ENCODE assay signal across 22 cellular contexts in the genomic region with DNA sequence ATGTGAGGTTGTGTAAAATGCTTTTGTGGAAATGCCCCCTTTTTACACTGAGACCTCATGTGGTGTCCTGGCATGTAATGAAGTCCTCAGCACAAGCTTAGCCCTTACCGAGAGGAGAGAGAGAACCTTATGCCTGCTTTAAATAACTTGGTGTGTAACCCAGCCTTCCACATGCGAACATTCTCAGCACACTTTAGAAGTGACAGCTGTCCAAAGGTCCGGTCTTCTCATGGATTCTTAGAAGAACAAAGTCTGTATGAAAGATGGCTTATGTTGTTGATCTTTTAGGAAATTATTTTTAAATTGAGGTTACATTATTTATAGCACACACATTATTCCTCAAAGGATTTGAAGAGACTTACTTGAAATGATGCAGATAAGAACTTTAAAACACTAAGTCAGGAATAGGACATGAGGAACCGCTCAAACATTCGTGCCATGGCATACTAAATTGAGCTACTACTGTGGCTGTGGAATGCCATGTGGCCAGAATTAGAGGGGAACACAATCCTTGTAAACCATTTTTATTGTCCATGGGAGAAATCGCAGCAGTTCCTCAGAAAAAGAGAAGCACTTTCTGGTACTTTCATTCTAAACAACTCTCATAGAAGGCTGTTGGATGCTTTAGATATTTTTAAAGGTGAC.
DNase-seq lines count a peak whose midpoint lies in the region; ATAC-seq and TF ChIP-seq lines count a peak whose summit lies in the region.
"Had no signal": no experiment of that assay in that cellular context is flagged by ENCODE, and none has a peak within 500 bp of the region (broad histone marks: within the 10 kb centered on the region; RNA-seq: fewer than 3 reads in every experiment).

No MANE protein-coding gene starts in this region.

- H2BK120ac ChIP-seq in IMR-90 (ENCODE audit: low read depth, low read length) = no peak overlapping the region
- H2BK120ac ChIP-seq in neuronal stem cell (ENCODE audit: low read depth, low read length) = no peak overlapping the region

- no peak for TF ChIP-seq RAD21 in IMR-90 (IDR thresholded peaks at IDR 0.05; ENCODE audit: low read length)

- no peak overlapping the region for H2BK5ac ChIP-seq in IMR-90 (ENCODE audit: low read depth, low read length, poor library complexity, severe bottlenecking)
- no peak overlapping the region for H2BK5ac ChIP-seq in neuronal stem cell (ENCODE audit: low read length)

- no TSS peak for BruUV-seq in IMR-90 (replicated peaks; lab: Mats Ljungman, UMichigan)

- H3K27me3 ChIP-seq in IMR-90 (ENCODE audit: control insufficient read depth, insufficient read depth, low read length) = no peaks in the 10 kb centered on the region
- no peaks in the 10 kb centered on the region for H3K27me3 ChIP-seq in left ventricle myocardium inferior (ENCODE audit: low read depth)
- no peaks in the 10 kb centered on the region for H3K27me3 ChIP-seq in neuronal stem cell (ENCODE audit: control insufficient read depth in 3 of 3, insufficient read depth in 3 of 3, low read depth in 1 of 3, low read length in 3 of 3)

- no peak overlapping the region for H2BK15ac ChIP-seq in IMR-90 (ENCODE audit: low read depth, low read length)
- peak overlapping the region; percentile 65 for H2BK15ac ChIP-seq in neuronal stem cell (ENCODE audit: low read length)

- dilution Hi-C loops in IMR-90 (cut with HindIII; ENCODE audit: low sequenced_read_pairs, unreplicated experiment) = no loop called here

- H3K4me1 ChIP-seq in IMR-90 (ENCODE audit: control insufficient read depth, insufficient read depth, low read length) = peaks cover 11% of the 10 kb centered on the region
- peaks cover 76% of the 10 kb centered on the region for H3K4me1 ChIP-seq in left ventricle myocardium inferior
- peaks cover 27 to 28% of the 10 kb centered on the region in 2 donors for H3K4me1 ChIP-seq in neuronal stem cell (ENCODE audit: control insufficient read depth in 2 of 2, insufficient read depth in 1 of 2, low read depth in 1 of 2, low read length in 2 of 2)

- peak overlapping the region; percentile 37 for H2AK9ac ChIP-seq in IMR-90 (replicated peaks; ENCODE audit: low read depth, low read length, poor library complexity)

- H2BK12ac ChIP-seq in neuronal stem cell (ENCODE audit: low read length) = no peak overlapping the region

- intact Hi-C loops in IMR-90 (cut with micrococcal nuclease) = loop anchor here (10.0 kb wide), 1 partner anchor 508 kb away; a partner anchor contains a TSS
- intact Hi-C loops in left ventricle myocardium inferior (cut with micrococcal nuclease) = no loop called here

- no peak overlapping the region for H2BK20ac ChIP-seq in IMR-90 (ENCODE audit: low read depth, low read length)

- no peak overlapping the region for H3K4me2 ChIP-seq in IMR-90 (ENCODE audit: low read depth, low read length)
- H3K4me2 ChIP-seq in neuronal stem cell (ENCODE audit: insufficient read depth, low read length, poor library complexity, severe bottlenecking) = no peak overlapping the region
- H3K4me2 ChIP-seq: KMS-11 had no signal

- H2AK5ac ChIP-seq in IMR-90 (ENCODE audit: low read depth, low read length) = no peak overlapping the region
- no peak overlapping the region for H2AK5ac ChIP-seq in neuronal stem cell (ENCODE audit: low read depth, low read length)

- H3K14ac ChIP-seq in IMR-90 (replicated peaks; ENCODE audit: low read depth, low read length) = no peak overlapping the region; the same call in 1 of the 2 replicates
- no peak overlapping the region for H3K14ac ChIP-seq in neuronal stem cell (ENCODE audit: low read length)

- TF ChIP-seq CTCF in IMR-90 (conservative IDR thresholded peaks at IDR 0.05; ENCODE audit: low read depth, low read length) (no peak), left ventricle myocardium inferior (IDR thresholded peaks at IDR 0.05; ENCODE audit: borderline replicate concordance) (no peak)

- H3K9ac ChIP-seq in IMR-90 (ENCODE audit: low read depth, low read length) = no peak overlapping the region
- no peak overlapping the region for H3K9ac ChIP-seq in neuronal stem cell (ENCODE audit: low read depth, low read length, poor library complexity)
- H3K9ac ChIP-seq: KMS-11 had no signal

- ATAC-seq in IMR-90 (ENCODE audit: low read depth) = no peak
- no peak for ATAC-seq in GM21786 (IDR thresholded peaks at IDR 0.05; ENCODE audit: unreplicated experiment)
- ATAC-seq in HG03135 (IDR thresholded peaks at IDR 0.05; ENCODE audit: unreplicated experiment) = no peak
- no peak for ATAC-seq in GM18498 (IDR thresholded peaks at IDR 0.05; ENCODE audit: unreplicated experiment)

- POLR2A ChIA-PET in IMR-90 (lab: Charles Lee; ENCODE audit: unreplicated experiment) = no interaction called here

- H3K79me1 ChIP-seq in IMR-90 (ENCODE audit: low read depth in 1 of 2, low read length in 2 of 2) (peaks cover 4 to 14% of the 10 kb centered on the region in 2 experiments; a peak in 3 of 4 replicates), neuronal stem cell (ENCODE audit: low read depth, low read length) (no peaks in the 10 kb centered on the region)

- H3K4ac ChIP-seq in IMR-90 (ENCODE audit: low read depth, low read length) (no peak overlapping the region), neuronal stem cell (ENCODE audit: low read length) (no peak overlapping the region)

- no peak for TF ChIP-seq POLR2A in IMR-90 (IDR thresholded peaks at IDR 0.05; ENCODE audit: low read depth, low read length)

- H3K9me3 ChIP-seq in IMR-90 (ENCODE audit: control insufficient read depth, insufficient read depth, low read length) (no peaks in the 10 kb centered on the region), left ventricle myocardium inferior (replicated peaks) (no peaks in the 10 kb centered on the region), neuronal stem cell (replicated peaks in 1 of 2; ENCODE audit: control insufficient read depth in 2 of 2, insufficient read depth in 1 of 2, low read depth in 1 of 2, low read length in 2 of 2) (peaks cover 2 to 9% of the 10 kb centered on the region in 2 donors)

- H4K8ac ChIP-seq in IMR-90 (ENCODE audit: low read depth in 2 of 2, low read length in 2 of 2) = 0 out of 4 replicates have a peak overlapping the region, but pooled peaks of 1 of the 2 experiments have one; percentile 10
- no peak overlapping the region for H4K8ac ChIP-seq in neuronal stem cell (ENCODE audit: low read depth, low read length)

- H3K4me3 ChIP-seq in IMR-90 (ENCODE audit: insufficient read depth, low read depth, low read length) = no peak overlapping the region
- H3K4me3 ChIP-seq in left ventricle myocardium inferior = no peak overlapping the region
- H3K4me3 ChIP-seq in neuronal stem cell (ENCODE audit: low read length in 2 of 2) = no peak overlapping the region

- H3K23ac ChIP-seq in IMR-90 (ENCODE audit: low read depth, low read length) = no peak overlapping the region
- H3K23ac ChIP-seq in neuronal stem cell (ENCODE audit: low read depth, low read length, poor library complexity) = no peak overlapping the region

- no peak overlapping the region for H3K18ac ChIP-seq in IMR-90 (ENCODE audit: low read depth, low read length)
- no peak overlapping the region for H3K18ac ChIP-seq in neuronal stem cell (ENCODE audit: low read length)

- CTCF ChIA-PET in IMR-90 (lab: Yijun Ruan, JAX) = no interaction called here

- peak; percentile 45 for DNase-seq in AG08395 (ENCODE audit: low spot score)
- DNase-seq in IMR-90 = no peak
- no peak for DNase-seq in left ventricle myocardium inferior
- no peak for DNase-seq in neuronal stem cell (ENCODE audit: low spot score)
- no peak for DNase-seq in putamen (ENCODE audit: low spot score)
- DNase-seq: AML-193; Calu3; CD4-positive, alpha-beta T cell; DMS79; GOT3; NCI-H1092 treated with DMSO at 0.1 percent for 48 hours; NCI-H1694; NCI-H2107; NCI-H226; NCI-H526 treated with DMSO at 0.1 percent for 48 hours; NK-92 treated with Interleukin-12 subunit alpha and Interleukin-12 subunit beta, amount 100 ng/mL, for 24 hours; OCI-M1; RPMI8226 had no signal

- H4K91ac ChIP-seq in IMR-90 (ENCODE audit: insufficient read depth, low read depth, low read length) (no peak overlapping the region), neuronal stem cell (ENCODE audit: low read depth, low read length, poor library complexity) (no peak overlapping the region)

- H3K27ac ChIP-seq in IMR-90 (ENCODE audit: insufficient read depth, low read length) (no peak overlapping the region), left ventricle myocardium inferior (replicated peaks) (peak overlapping the region; percentile 69), neuronal stem cell (replicated peaks; ENCODE audit: low read length) (no peak overlapping the region)
- H3K27ac ChIP-seq: KMS-11 had no signal

- WGBS in IMR-90 (ENCODE audit: extremely low coverage in 2 of 2, insufficient read length in 1 of 2), 2 experiments = no CpG with 5 or more reads among the region's 6 CpGs
- no CpG with 5 or more reads among the region's 6 CpGs for WGBS in neuronal stem cell (ENCODE audit: extremely low coverage in 2 of 2, insufficient read length in 2 of 2, insufficient replicate concordance in 1 of 2), 2 donors

- peaks cover 8% of the 10 kb centered on the region; the same call in 1 of the 2 replicates for H4K20me1 ChIP-seq in IMR-90 (ENCODE audit: insufficient read depth, low read length)

- H2AFZ ChIP-seq in IMR-90 (replicated peaks; ENCODE audit: low read length, poor library complexity) (no peak overlapping the region), neuronal stem cell (ENCODE audit: low read length) (no peak overlapping the region)

- H3K9me1 ChIP-seq in IMR-90 (ENCODE audit: insufficient read depth, low read length) = peaks cover 24% of the 10 kb centered on the region

- H3K36me3 ChIP-seq in IMR-90 (ENCODE audit: control insufficient read depth, insufficient read depth, low read length) (peaks cover 12% of the 10 kb centered on the region), left ventricle myocardium inferior (peaks cover 21% of the 10 kb centered on the region), neuronal stem cell (replicated peaks in 1 of 2; ENCODE audit: control insufficient read depth in 2 of 2, insufficient read depth in 2 of 2, low read length in 2 of 2) (peaks cover 0 to 39% of the 10 kb centered on the region in 2 donors)

- H4K5ac ChIP-seq in IMR-90 (ENCODE audit: low read depth, low read length) = no peak overlapping the region

- H3K56ac ChIP-seq in IMR-90 (ENCODE audit: extremely low read depth, insufficient read depth, low read length) = no peak overlapping the region

- in situ Hi-C loops in IMR-90 (cut with MboI; ENCODE audit: low sequenced_read_pairs) = no loop called here

TF ChIP-seq in IMR-90, 13 proteins besides CTCF, POLR2A, EP300 and RAD21 (continues in another document):
- TF ChIP-seq NFE2L2 (IDR thresholded peaks at IDR 0.05; ENCODE audit: low read depth, low read length) (no peak), RCOR1 (IDR thresholded peaks at IDR 0.05; ENCODE audit: insufficient replicate concordance, low read length) (no peak), CEBPB (IDR thresholded peaks at IDR 0.05; ENCODE audit: low read depth, low read length) (no peak), MAFK (IDR thresholded peaks at IDR 0.05; ENCODE audit: low read depth, low read length) (no peak), MXI1 (IDR thresholded peaks at IDR 0.05; ENCODE audit: borderline replicate concordance, low read depth, low read length) (no peak)
